In genomic region chr11:31805629-31806185, GRCh38 we compare ENCODE assay signal across 24 cellular contexts. TPM values are rescaled to one million over a fixed set of nuclear protein-coding genes. Genes with fewer than 3 reads are reported as not detected.
DNase-seq lines count a peak whose midpoint lies in the region; ATAC-seq and TF ChIP-seq lines count a peak whose summit lies in the region.
"Had no signal": no experiment of that assay in that cellular context is flagged by ENCODE, and none has a peak within 500 bp of the region (broad histone marks: within the 10 kb centered on the region; RNA-seq: fewer than 3 reads in every experiment).

No MANE protein-coding gene starts in this region.

- no peak overlapping the region for H3K27ac ChIP-seq in hepatocyte
- H3K27ac ChIP-seq: neutrophil, right lobe of liver had no signal

- H3K9me3 Mint-ChIP-seq in activated naive CD8-positive, alpha-beta T cell treated with anti-CD3 and anti-CD28 coated beads, Interleukin-2, amount 50 U/mL, for 24 hours: peaks cover under 1% of the 10 kb centered on the region
- H3K9me3 Mint-ChIP-seq: activated T-helper 2 cell treated with anti-CD3 and anti-CD28 coated beads, Interferon-gamma antibody, Interleukin-2, Interleukin-4, amounts not matched to agents 10 μg/mL and 5 μg/mL and 100 μg/mL, durations not matched to agents 14 hours and 24 hours and 36 hours had no signal

- no peaks in the 10 kb centered on the region for H4K20me1 ChIP-seq in hepatocyte (ENCODE audit: insufficient read depth, poor library complexity, severe bottlenecking)

- no peak overlapping the region for H2AFZ ChIP-seq in hepatocyte

- peak; percentile 16 for DNase-seq in activated T-cell treated with anti-CD3 and anti-CD28 coated beads, Interleukin-2, amount 50 U/mL, for 1 hour
- DNase-seq in activated T-cell treated with anti-CD3 and anti-CD28 coated beads for 4 hours: no peak
- DNase-seq in astrocyte of the cerebellum (ENCODE audit: low read depth): peak; percentile 66
- no peak for DNase-seq in hepatocyte (ENCODE audit: low spot score)
- peak; percentile 85 for DNase-seq in retina
- no peak for DNase-seq in activated naive CD8-positive, alpha-beta T cell treated with anti-CD3 and anti-CD28 coated beads, Interleukin-2, amount 50 U/mL, for 24 hours
- DNase-seq: amniotic stem cell; CD4-positive, CD25-positive, alpha-beta regulatory T cell; DND-41; midbrain; NCI-H526 treated with DMSO at 0.1 percent for 48 hours; OCI-M1; SHP77 treated with DMSO at 0.1 percent for 48 hours; stimulated activated naive B cell treated with anti-CD40 and anti-IgM and Interleukin-4, amounts not matched to agents 10 μg/mL and 1 μg/mL and 100 μg/mL, for 72 hours; T-helper 17 cell; trophoblast cell had no signal

- no peak overlapping the region for H3K4me3 Mint-ChIP-seq in activated naive CD8-positive, alpha-beta T cell treated with anti-CD3 and anti-CD28 coated beads, Interleukin-2, amount 50 U/mL, for 24 hours
- H3K4me3 Mint-ChIP-seq: stimulated activated naive B cell treated with anti-CD40 and anti-IgM and Interleukin-4, amounts not matched to agents 10 μg/mL and 1 μg/mL and 100 μg/mL, for 72 hours; T-helper 17 cell had no signal

- no peaks in the 10 kb centered on the region for H3K79me2 ChIP-seq in hepatocyte

- WGBS in hepatocyte (ENCODE audit: low lambda C conversion rate, missing lambda C conversion rate): 2% methylated on average over 10 of the region's 20 CpGs

- peaks cover 100% of the 10 kb centered on the region for H3K27me3 ChIP-seq in hepatocyte

- peaks cover 20% of the 10 kb centered on the region for H3K4me1 ChIP-seq in hepatocyte (ENCODE audit: insufficient read depth)

- in situ Hi-C loops in astrocyte of the cerebellum (cut with HindIII; ENCODE audit: low sequenced_read_pairs): no loop called here

- H3K36me3 Mint-ChIP-seq in activated naive CD8-positive, alpha-beta T cell treated with anti-CD3 and anti-CD28 coated beads, Interleukin-2, amount 50 U/mL, for 24 hours (ENCODE audit: low read depth): peaks cover 6% of the 10 kb centered on the region
- H3K36me3 Mint-ChIP-seq: CD4-positive, CD25-positive, alpha-beta regulatory T cell had no signal

- peak overlapping the region; percentile 59 for H3K4me2 ChIP-seq in hepatocyte

- peaks cover 32% of the 10 kb centered on the region for H3K4me1 Mint-ChIP-seq in activated naive CD8-positive, alpha-beta T cell treated with anti-CD3 and anti-CD28 coated beads, Interleukin-2, amount 50 U/mL, for 24 hours

- H3K9me2 ChIP-seq in hepatocyte (replicated peaks; ENCODE audit: insufficient read depth): no peaks in the 10 kb centered on the region

- H3K36me3 ChIP-seq in hepatocyte (replicated peaks; ENCODE audit: insufficient read depth, low read depth): no peaks in the 10 kb centered on the region
- H3K36me3 ChIP-seq: neutrophil, right lobe of liver had no signal

- no peak for ATAC-seq in activated naive CD8-positive, alpha-beta T cell treated with anti-CD3 and anti-CD28 coated beads, Interleukin-2, amount 50 U/mL, for 24 hours
- ATAC-seq in HG02938 (IDR thresholded peaks at IDR 0.05; ENCODE audit: unreplicated experiment) (no peak), GM19455 (IDR thresholded peaks at IDR 0.05; ENCODE audit: unreplicated experiment) (no peak)
- ATAC-seq: activated CD4-positive, CD25-positive, alpha-beta regulatory T cell treated with anti-CD3 and anti-CD28 coated beads, Interleukin-2, amount 50 U/mL, for 24 hours; left lobe of liver; right lobe of liver; stimulated activated naive B cell treated with anti-CD40 and anti-IgM and Interleukin-4, amounts not matched to agents 10 μg/mL and 1 μg/mL and 100 μg/mL, for 72 hours; T-helper 17 cell had no signal

- H3K9me3 ChIP-seq in hepatocyte (ENCODE audit: low read depth): no peaks in the 10 kb centered on the region
- H3K9me3 ChIP-seq: neutrophil, right lobe of liver had no signal

- peak overlapping the region; percentile 89 for H3K4me3 ChIP-seq in astrocyte of the cerebellum (ENCODE audit: low read depth, low read length)
- H3K4me3 ChIP-seq in hepatocyte: no peak overlapping the region
- H3K4me3 ChIP-seq: right lobe of liver had no signal

- no peak overlapping the region for H3K27ac Mint-ChIP-seq in activated naive CD8-positive, alpha-beta T cell treated with anti-CD3 and anti-CD28 coated beads, Interleukin-2, amount 50 U/mL, for 24 hours
- H3K27ac Mint-ChIP-seq: activated T-helper 2 cell treated with anti-CD3 and anti-CD28 coated beads, Interferon-gamma antibody, Interleukin-2, Interleukin-4, amounts not matched to agents 10 μg/mL and 5 μg/mL and 100 μg/mL, durations not matched to agents 14 hours and 24 hours and 36 hours; CD4-positive, CD25-positive, alpha-beta regulatory T cell had no signal

- peaks cover 87% of the 10 kb centered on the region for H3K27me3 Mint-ChIP-seq in activated naive CD8-positive, alpha-beta T cell treated with anti-CD3 and anti-CD28 coated beads, Interleukin-2, amount 50 U/mL, for 24 hours

- no peak for TF ChIP-seq CTCF in astrocyte of the cerebellum (IDR thresholded peaks at IDR 0.05; ENCODE audit: low read depth, low read length, missing control alignments)
- TF ChIP-seq CTCF in hepatocyte (IDR thresholded peaks at IDR 0.05; ENCODE audit: poor library complexity): no peak

RNA-seq across cellular contexts. Expression of gene PAX6, which starts 5.4 kb away (rescaled TPM):
- 0.12 and 0.70 TPM in 2 replicates for total RNA-seq in hepatocyte
- 0.21 TPM in 1 of 2 replicates, not detected in the other for polyA plus RNA-seq in hepatocyte
- total RNA-seq: activated T-helper 2 cell treated with anti-CD3 and anti-CD28 coated beads, Interferon-gamma antibody, Interleukin-2, Interleukin-4, amounts not matched to agents 10 μg/mL and 5 μg/mL and 100 μg/mL, durations not matched to agents 14 hours and 24 hours and 36 hours; CD4-positive, CD25-positive, alpha-beta regulatory T cell; fibroblast of villous mesenchyme; left lobe of liver; right lobe of liver; T-helper 17 cell had no signal
- polyA plus RNA-seq: CD4-positive, CD25-positive, alpha-beta regulatory T cell had no signal

Comparison
In these comparisons a context has a peak if more than half of its experiments do, and no peak if none do; other contexts are left out.
1. DNase-seq: peak in activated T-cell treated with anti-CD3 and anti-CD28 coated beads, Interleukin-2, amount 50 U/mL, for 1 hour (single experiment), astrocyte of the cerebellum (single experiment) and retina (single experiment); none in activated T-cell treated with anti-CD3 and anti-CD28 coated beads for 4 hours (single experiment), hepatocyte (single experiment) and activated naive CD8-positive, alpha-beta T cell treated with anti-CD3 and anti-CD28 coated beads, Interleukin-2, amount 50 U/mL, for 24 hours (single experiment).